Comparison of ENCODE assay signal across 20 cellular contexts in genomic region chr21:32749662-32750061, GRCh38.
"Had no signal": no experiment of that assay in that cellular context is flagged by ENCODE, and none has a peak within 500 bp of the region (broad histone marks: within the 10 kb centered on the region; RNA-seq: fewer than 3 reads in every experiment).

No MANE protein-coding gene starts in this region.

- H3K4me3 ChIP-seq: heart left ventricle, ovary, psoas muscle, right atrium auricular region, spleen, stomach, suprapubic skin, transverse colon had no signal

- H3K4me3 Mint-ChIP-seq: natural killer cell had no signal

- H3K4me1 ChIP-seq: heart left ventricle, psoas muscle, right atrium auricular region, spleen, stomach, suprapubic skin, transverse colon had no signal

- DNase-seq: activated effector memory CD4-positive, alpha-beta T cell treated with Interleukin-2 at 50 U/mL for 16 hours; activated naive CD4-positive, alpha-beta T cell treated with anti-CD3 and anti-CD28 coated beads, Interleukin-2, amount 50 U/mL, for 16 hours; amygdala; cerebellar nuclear complex; cortex of kidney; heart left ventricle; left cardiac atrium; midbrain; natural killer cell; ovary; psoas muscle; SK-N-SH; spleen; stimulated activated CD4-positive, alpha-beta T cell treated with anti-CD3 and anti-CD28 coated beads, Interleukin-4, amount 100 ng/mL, for 1 hour; stomach; transverse colon had no signal

- H3K36me3 ChIP-seq: ovary had no signal

- H3K27me3 ChIP-seq: heart left ventricle, ovary, right atrium auricular region, spleen, stomach, suprapubic skin, transverse colon had no signal

- H3K9me3 ChIP-seq: heart left ventricle, ovary, psoas muscle, right atrium auricular region, SK-N-SH, spleen, stomach, suprapubic skin, transverse colon had no signal

- H3K9me3 Mint-ChIP-seq: natural killer cell had no signal

- H3K27ac ChIP-seq: epithelial cell of prostate, heart left ventricle, ovary, psoas muscle, right atrium auricular region, spleen, stomach, suprapubic skin, transverse colon, VCaP had no signal

- H3K27ac Mint-ChIP-seq: natural killer cell had no signal

- ATAC-seq: heart left ventricle, left cardiac atrium, natural killer cell, psoas muscle had no signal
